Comparison of ENCODE assay signal across 6 cellular contexts in genomic region chr22:48497743-48498520, GRCh38.
DNase-seq lines count a peak whose midpoint lies in the region; ATAC-seq and TF ChIP-seq lines count a peak whose summit lies in the region.
"Not testable (repeated sequence)": the region's sequence is repeated elsewhere in the genome, so short reads cannot be mapped to it uniquely, and the experiment has no call there.

No MANE protein-coding gene starts in this region.

- H2AFZ ChIP-seq in GM23338; Karpas-422 (ENCODE audit: low read length): not testable (repeated sequence)

- not testable (repeated sequence) for H3K36me3 ChIP-seq in GM23338 (ENCODE audit: insufficient read depth); Karpas-422 (ENCODE audit: insufficient read depth, low read length); lower lobe of right lung; psoas muscle (ENCODE audit: insufficient read depth in 1 of 2, low read depth in 1 of 2)

- H3K27me3 Mint-ChIP-seq in GM23338 (ENCODE audit: insufficient read depth, low read depth, poor library complexity); WTC11 (ENCODE audit: low read depth); chondrocyte (ENCODE audit: low read depth): not testable (repeated sequence)

- not testable (repeated sequence) for H3F3A ChIP-seq in GM23338 (replicated peaks; ENCODE audit: low read depth)

- H3K4me1 Mint-ChIP-seq in GM23338 (peaks cover 56% of the 10 kb centered on the region), WTC11 (peaks cover 47% of the 10 kb centered on the region)
- H3K4me1 Mint-ChIP-seq in chondrocyte (ENCODE audit: low read depth), result not testable (repeated sequence)

- 82 to 92% (median 88%) methylated on average over 5 to 11 of the region's 16 CpGs for WGBS in psoas muscle, 3 donors

- H3K9me3 Mint-ChIP-seq in GM23338; WTC11; chondrocyte (ENCODE audit: low read depth): not testable (repeated sequence)

- H3K27ac Mint-ChIP-seq in GM23338; WTC11; chondrocyte (ENCODE audit: unreplicated experiment): not testable (repeated sequence)

- not testable (repeated sequence) for H3K9me3 ChIP-seq in Karpas-422 (ENCODE audit: low read length); lower lobe of right lung; psoas muscle

- H3K36me3 Mint-ChIP-seq in GM23338 (ENCODE audit: low read depth); WTC11; chondrocyte (ENCODE audit: low read depth): not testable (repeated sequence)

- H3K4me3 ChIP-seq in GM23338; Karpas-422 (ENCODE audit: low read length); lower lobe of right lung; psoas muscle: not testable (repeated sequence)

- POLR2A ChIA-PET in WTC11 (lab: Charles Lee), result interaction anchor here (0.6 kb wide), 1 partner anchor 125 kb away, joined by 3 read pairs; no protein-coding TSS in a partner anchor

- ATAC-seq in GM23338, result peak; percentile 63
- ATAC-seq in WTC11, result peak; percentile 71
- ATAC-seq in lower lobe of right lung, psoas muscle: not testable (repeated sequence)

- not testable (repeated sequence) for H3K4me1 ChIP-seq in GM23338 (ENCODE audit: insufficient read depth); lower lobe of right lung; psoas muscle
- H3K4me1 ChIP-seq in Karpas-422 (ENCODE audit: low read length), result peaks cover 23% of the 10 kb centered on the region

- DNase-seq in GM23338 (ENCODE audit: low spot score), result peak; percentile 51
- DNase-seq in Karpas-422, result peak; percentile 53
- DNase-seq in WTC11 (ENCODE audit: low spot score), result peak; percentile 55
- peak; percentile 26 for DNase-seq in chondrocyte (ENCODE audit: low spot score)
- peak; percentile 5 for DNase-seq in lower lobe of right lung
- peak; percentile 2 to 10 for DNase-seq in psoas muscle

- not testable (repeated sequence) for H3K27ac ChIP-seq in GM23338 (ENCODE audit: low read depth); Karpas-422 (ENCODE audit: low read length); lower lobe of right lung; psoas muscle

- not testable (repeated sequence) for H3K4me3 Mint-ChIP-seq in GM23338; WTC11; chondrocyte (ENCODE audit: unreplicated experiment)

- not testable (repeated sequence) for H3K4me2 ChIP-seq in GM23338; Karpas-422 (ENCODE audit: low read depth, low read length, poor library complexity, severe bottlenecking)

- H4K20me1 ChIP-seq in GM23338 (replicated peaks; ENCODE audit: insufficient read depth); Karpas-422 (ENCODE audit: insufficient read depth, low read depth, low read length): not testable (repeated sequence)

- not testable (repeated sequence) for TF ChIP-seq CTCF in GM23338 (conservative IDR thresholded peaks at IDR 0.05; ENCODE audit: low read depth in 2 of 2); WTC11 (IDR thresholded peaks at IDR 0.05); chondrocyte (IDR thresholded peaks at IDR 0.05); lower lobe of right lung (IDR thresholded peaks at IDR 0.05); psoas muscle (IDR thresholded peaks at IDR 0.05)

- not testable (repeated sequence) for H3K9me2 ChIP-seq in GM23338 (ENCODE audit: insufficient read depth); Karpas-422 (replicated peaks; ENCODE audit: insufficient read depth, low read length)

- H3K9ac ChIP-seq in Karpas-422 (ENCODE audit: low read length), result not testable (repeated sequence)

- CTCF ChIA-PET in WTC11 (lab: Charles Lee), result interaction anchor here (0.6 to 1.9 kb wide), 3 partner anchors 10 to 1067 kb away, joined by 3 to 4 read pairs (median 4); no protein-coding TSS in a partner anchor

- not testable (repeated sequence) for H3K27me3 ChIP-seq in GM23338 (ENCODE audit: insufficient read depth); Karpas-422 (ENCODE audit: low read length); lower lobe of right lung (ENCODE audit: low read depth); psoas muscle (ENCODE audit: insufficient read depth in 3 of 3, low read length in 2 of 3)

- intact Hi-C loops in lower lobe of right lung (cut with DNase I), result not testable (repeated sequence)
- intact Hi-C loops in psoas muscle (cut with DNase I), result loop anchor here in 1 of 2 donors (10.0 kb wide), 1 partner anchor 1703 kb away; no protein-coding TSS in a partner anchor

- H3K79me2 ChIP-seq in GM23338 (replicated peaks; ENCODE audit: insufficient read depth); Karpas-422 (ENCODE audit: low read length): not testable (repeated sequence)

Comparison
In these comparisons a context has a peak if more than half of its experiments do, and no peak if none do; other contexts are left out.
1. DNase-seq: peak in every context shown above with its lines; median percentile 55 in WTC11; 53 in Karpas-422; 51 in GM23338; 26 in chondrocyte; 6 in psoas muscle; 5 in lower lobe of right lung.